Comparison of ENCODE assay signal across 22 cellular contexts in genomic region chr3:53833650-53834049, GRCh38. TPM values are rescaled to one million over a fixed set of nuclear protein-coding genes. Genes with fewer than 3 reads are reported as not detected.
"Had no signal": no experiment of that assay in that cellular context is flagged by ENCODE, and none has a peak within 500 bp of the region (broad histone marks: within the 10 kb centered on the region; RNA-seq: fewer than 3 reads in every experiment).

No MANE protein-coding gene starts in this region.

- H2AFZ ChIP-seq: parathyroid adenoma had no signal

- H3K36me3 ChIP-seq: gastroesophageal sphincter had no signal

- ATAC-seq: activated T-cell treated with anti-CD3 and anti-CD28 coated beads, Interleukin-2, amount 50 U/mL, for 72 hours; gastroesophageal sphincter; left colon; natural killer cell treated with Interleukin-12 subunit alpha and Interleukin-12 subunit beta and Interleukin-15 and Interleukin-18, amount 100 ng/mL, for 72 hours; sciatic nerve; stimulated activated memory B cell treated with anti-CD40 and anti-IgM and Interleukin-4, amounts not matched to agents 10 μg/mL and 1 μg/mL and 100 μg/mL, for 72 hours had no signal

- DNase-seq: activated B cell treated with CpG ODN at 0.5 μM for 24 hours; activated CD4-positive, alpha-beta memory T cell treated with anti-CD3 and anti-CD28 coated beads for 36 hours; activated CD4-positive, alpha-beta T cell treated with anti-CD3 and anti-CD28 coated beads for 4 hours; activated effector memory CD4-positive, alpha-beta T cell treated with Interleukin-2 at 50 U/mL for 16 hours; activated naive CD4-positive, alpha-beta T cell treated with anti-CD3 and anti-CD28 coated beads for 36 hours; activated T-cell treated with anti-CD3 and anti-CD28 coated beads, Interleukin-2, amount 50 U/mL, for 72 hours; amygdala; cerebellar nuclear complex; left colon; stimulated activated CD4-positive, alpha-beta T cell treated with anti-CD3 and anti-CD28 coated beads, Interleukin-15, amount 100 ng/mL, for 24 hours; T-helper 9 cell; testis had no signal

- FAIRE-seq: bronchial epithelial cell, keratinocyte had no signal

- H3K4me3 ChIP-seq: coronary artery, gastroesophageal sphincter, smooth muscle cell, testis had no signal

- H3K9me3 ChIP-seq: gastroesophageal sphincter, testis had no signal

- H3K27ac ChIP-seq: coronary artery, epithelial cell of prostate, gastroesophageal sphincter, parathyroid adenoma, testis had no signal

- H3K9ac ChIP-seq: parathyroid adenoma had no signal

- H3K27me3 ChIP-seq: gastroesophageal sphincter, testis had no signal

- H3K4me1 ChIP-seq: gastroesophageal sphincter, parathyroid adenoma, testis had no signal

- H3K4me2 ChIP-seq: smooth muscle cell had no signal

RNA-seq across cellular contexts. Expression of gene CHDH, which starts 12.6 kb away (rescaled TPM):
- polyA plus RNA-seq: keratinocyte had no signal

RNA-seq across cellular contexts. Expression of gene IL17RB, which starts 12.7 kb away (rescaled TPM):
- total RNA-seq: bronchial epithelial cell, smooth muscle cell had no signal
- polyA plus RNA-seq: keratinocyte had no signal
